Comparison of ENCODE assay signal across 1 cellular context in genomic region chr1:162755306-162755705, GRCh38.
TF ChIP-seq lines count a peak whose summit lies in the region.

No MANE protein-coding gene starts in this region.

TF ChIP-seq in K562, 482 proteins besides CTCF, POLR2A, EP300 and RAD21 (continued from another document):
- TF ChIP-seq ETV6 (IDR thresholded peaks at IDR 0.05; ENCODE audit: borderline replicate concordance in 1 of 2, low read depth in 2 of 2, low read length in 1 of 2) (no peak), ETV6 (CRISPR knock-in tag; IDR thresholded peaks at IDR 0.05; ENCODE audit: borderline replicate concordance) (no peak), KHSRP (IDR thresholded peaks at IDR 0.05) (no peak), MBD1 (CRISPR knock-in tag; IDR thresholded peaks at IDR 0.05) (no peak), ZNF224 (CRISPR knock-in tag; IDR thresholded peaks at IDR 0.05) (no peak), CBX1 (IDR thresholded peaks at IDR 0.05; ENCODE audit: low read depth) (no peak), ZHX1 (conservative IDR thresholded peaks at IDR 0.05; ENCODE audit: low read length) (no peak)
